Comparison of ENCODE assay signal across 8 cellular contexts in the genomic region with DNA sequence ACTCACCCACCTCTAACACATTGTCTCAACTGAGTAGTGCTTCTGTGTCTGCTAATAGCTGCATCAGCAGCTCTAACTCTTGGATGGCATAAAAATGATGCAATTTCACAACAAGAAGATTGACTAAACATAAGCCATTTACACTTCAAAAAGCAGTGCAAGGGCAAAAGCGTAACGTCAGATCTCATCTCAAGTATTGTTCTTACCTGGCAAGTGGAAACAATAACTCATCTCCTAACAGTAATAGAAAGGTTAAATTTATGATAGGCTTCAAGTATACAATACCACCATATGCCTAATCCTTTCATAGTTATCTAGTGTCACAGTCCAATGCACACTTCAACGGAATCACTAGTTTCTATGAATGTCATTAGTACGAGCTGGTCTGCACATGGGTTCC. TPM values are rescaled to one million over a fixed set of nuclear protein-coding genes. Genes with fewer than 3 reads are reported as not detected.
A peak's percentile ranks its signal among the peaks of the same experiment; 100 is the strongest.
DNase-seq lines count a peak whose midpoint lies in the region; ATAC-seq and TF ChIP-seq lines count a peak whose summit lies in the region.

No MANE protein-coding gene starts in this region.

- peak overlapping the region; percentile 71 for H3K27ac Mint-ChIP-seq in activated CD4-positive, alpha-beta memory T cell treated with anti-CD3 and anti-CD28 coated beads, Interleukin-2, amount 10 ng/mL, durations not matched to agents 7 days and 5 days

- H3K4me1 ChIP-seq in foreskin keratinocyte, result peaks cover 5% of the 10 kb centered on the region

- POLR2A ChIA-PET in activated CD4-positive, alpha-beta memory T cell treated with anti-CD3 and anti-CD28 coated beads, Interleukin-2, amount 10 ng/mL, durations not matched to agents 7 days and 5 days (lab: Charles Lee), result interaction anchor here (0.6 to 5.9 kb wide), 8 partner anchors 8 to 20 kb away, joined by 3 to 146 read pairs (median 6); partner anchors contain the start of gene TPK1

- H3K27me3 Mint-ChIP-seq in activated CD4-positive, alpha-beta memory T cell treated with anti-CD3 and anti-CD28 coated beads, Interleukin-2, amount 10 ng/mL, durations not matched to agents 7 days and 5 days, result no peaks in the 10 kb centered on the region

- H3K4me1 Mint-ChIP-seq in activated CD4-positive, alpha-beta memory T cell treated with anti-CD3 and anti-CD28 coated beads, Interleukin-2, amount 10 ng/mL, durations not matched to agents 7 days and 5 days, result peaks cover 64% of the 10 kb centered on the region

- H3K9me3 Mint-ChIP-seq in activated CD4-positive, alpha-beta memory T cell treated with anti-CD3 and anti-CD28 coated beads, Interleukin-2, amount 10 ng/mL, durations not matched to agents 7 days and 5 days, result no peaks in the 10 kb centered on the region

- CTCF ChIA-PET in activated CD4-positive, alpha-beta memory T cell treated with anti-CD3 and anti-CD28 coated beads, Interleukin-2, amount 10 ng/mL, durations not matched to agents 7 days and 5 days (lab: Charles Lee), result interaction anchor here (0.9 to 2.1 kb wide), 3 partner anchors 9 to 82 kb away, joined by 3 to 17 read pairs (median 7); partner anchors contain the start of gene TPK1

- no peaks in the 10 kb centered on the region for H3K27me3 ChIP-seq in foreskin keratinocyte

- no peak for TF ChIP-seq CTCF in foreskin keratinocyte (conservative IDR thresholded peaks at IDR 0.05)

- H3K27ac ChIP-seq in foreskin keratinocyte, result no peak overlapping the region

- H3K4me3 Mint-ChIP-seq in activated CD4-positive, alpha-beta memory T cell treated with anti-CD3 and anti-CD28 coated beads, Interleukin-2, amount 10 ng/mL, durations not matched to agents 7 days and 5 days, result peak overlapping the region; percentile 3

- H3K36me3 Mint-ChIP-seq in activated CD4-positive, alpha-beta memory T cell treated with anti-CD3 and anti-CD28 coated beads, Interleukin-2, amount 10 ng/mL, durations not matched to agents 7 days and 5 days (ENCODE audit: low read depth), result peaks cover 17% of the 10 kb centered on the region

- no peak for DNase-seq in activated CD4-positive, alpha-beta memory T cell treated with anti-CD3 and anti-CD28 coated beads, Interleukin-2, amount 10 ng/mL, durations not matched to agents 7 days and 5 days
- DNase-seq in retina, result no peak
- DNase-seq in foreskin keratinocyte, result no peak
- DNase-seq in OCI-M1 (lab: John Stamatoyannopoulos, UW), result no peak
- DNase-seq in activated CD4-positive, alpha-beta T cell treated with anti-CD3 and anti-CD28 coated beads, Interleukin-2, amount 50 U/mL, for 1 hour, result no peak

- peak; percentile 45 for ATAC-seq in GM18499 (IDR thresholded peaks at IDR 0.05; ENCODE audit: insufficient read depth, unreplicated experiment)
- ATAC-seq in GM19468 (IDR thresholded peaks at IDR 0.05; ENCODE audit: extremely low read depth, unreplicated experiment), result peak; percentile 50
- peak; percentile 47 for ATAC-seq in HG03196 (IDR thresholded peaks at IDR 0.05; ENCODE audit: unreplicated experiment)
- no peak for ATAC-seq in foreskin keratinocyte

RNA-seq across cellular contexts. Expression of gene TPK1, which starts 14.8 kb away (rescaled TPM):
- total RNA-seq in activated CD4-positive, alpha-beta memory T cell treated with anti-CD3 and anti-CD28 coated beads, Interleukin-2, amount 10 ng/mL, durations not matched to agents 7 days and 5 days, result 10 to 100 TPM; 16.7 to 18.5 TPM
- total RNA-seq in foreskin keratinocyte, result 1.1 and 1.3 TPM in 2 replicates
- polyA plus RNA-seq in foreskin keratinocyte, result 0.73 and 1.4 TPM in 2 replicates
